ENCODE assay signal across 2 cellular contexts in the genomic region with DNA sequence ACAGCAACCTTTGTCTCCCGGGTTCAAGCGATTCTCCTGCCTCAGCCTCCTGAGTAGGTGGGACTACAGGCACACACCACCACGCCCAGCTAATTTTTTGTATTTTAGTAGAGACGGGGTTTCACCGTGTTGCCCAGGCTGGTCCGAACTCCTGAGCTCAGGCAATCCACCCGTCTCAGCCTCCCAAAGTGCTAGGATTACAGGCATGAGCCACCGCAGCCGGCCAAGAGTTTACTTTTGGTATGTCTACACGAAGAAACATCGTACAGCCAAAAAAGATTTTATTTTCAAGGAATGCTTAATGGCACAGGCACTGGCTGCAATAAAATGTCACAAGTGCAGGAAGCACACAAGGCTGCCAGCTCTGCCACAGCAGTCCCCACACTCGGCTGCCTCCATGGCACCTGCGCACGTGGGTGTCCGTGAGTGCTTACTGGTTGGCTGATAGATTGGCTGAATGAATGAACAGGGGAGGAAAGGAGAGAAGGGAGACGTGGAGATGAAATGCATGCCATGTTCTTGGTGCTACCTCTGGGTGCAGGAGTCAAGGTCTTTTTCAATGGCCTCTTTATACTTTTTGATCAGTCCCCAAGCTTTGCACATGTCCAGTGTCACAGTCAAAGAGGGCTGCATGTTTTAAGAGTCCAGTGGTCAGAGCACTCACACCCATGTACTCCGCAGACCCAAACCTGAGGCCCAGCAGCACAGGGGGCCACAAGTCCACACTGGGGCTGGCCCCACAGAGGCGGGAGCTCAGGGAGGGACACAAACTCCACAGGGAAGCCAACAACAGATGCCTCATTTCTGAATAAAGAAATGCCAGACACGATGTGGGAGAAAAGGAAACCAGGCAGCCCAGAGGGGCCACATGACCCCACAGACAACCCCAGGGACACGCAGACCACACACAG.
TF ChIP-seq lines count a peak whose summit lies in the region.

No MANE protein-coding gene starts in this region.

TF ChIP-seq in SK-N-SH, 30 proteins besides CTCF, POLR2A, EP300 and RAD21 (continued from another document):
- no peak for TF ChIP-seq GATA2 (CRISPR knock-in tag; IDR thresholded peaks at IDR 0.05)
- TF ChIP-seq SIN3A (IDR thresholded peaks at IDR 0.05; ENCODE audit: borderline replicate concordance, low read depth, low read length): no peak
- no peak for TF ChIP-seq NRF1 (IDR thresholded peaks at IDR 0.05; ENCODE audit: low read depth, low read length)
- TF ChIP-seq NFIC (IDR thresholded peaks at IDR 0.05; ENCODE audit: borderline replicate concordance): no peak
- TF ChIP-seq, protein P1, sequence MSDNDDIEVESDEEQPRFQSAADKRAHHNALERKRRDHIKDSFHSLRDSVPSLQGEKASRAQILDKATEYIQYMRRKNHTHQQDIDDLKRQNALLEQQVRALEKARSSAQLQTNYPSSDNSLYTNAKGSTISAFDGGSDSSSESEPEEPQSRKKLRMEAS (IDR thresholded peaks at IDR 0.05; ENCODE audit: low read depth): no peak
- TF ChIP-seq ELF1 (IDR thresholded peaks at IDR 0.05): no peak
- no peak for TF ChIP-seq GABPA (IDR thresholded peaks at IDR 0.05; ENCODE audit: low read depth)
- TF ChIP-seq TAF1 (IDR thresholded peaks at IDR 0.05; ENCODE audit: borderline replicate concordance, low read depth, low read length): no peak

TF ChIP-seq in SK-N-SH treated with all-trans-retinoic acid at 6 μM for 48 hours, 23 proteins besides CTCF, POLR2A, EP300 and RAD21 (continued from another document):
- TF ChIP-seq, protein P2, sequence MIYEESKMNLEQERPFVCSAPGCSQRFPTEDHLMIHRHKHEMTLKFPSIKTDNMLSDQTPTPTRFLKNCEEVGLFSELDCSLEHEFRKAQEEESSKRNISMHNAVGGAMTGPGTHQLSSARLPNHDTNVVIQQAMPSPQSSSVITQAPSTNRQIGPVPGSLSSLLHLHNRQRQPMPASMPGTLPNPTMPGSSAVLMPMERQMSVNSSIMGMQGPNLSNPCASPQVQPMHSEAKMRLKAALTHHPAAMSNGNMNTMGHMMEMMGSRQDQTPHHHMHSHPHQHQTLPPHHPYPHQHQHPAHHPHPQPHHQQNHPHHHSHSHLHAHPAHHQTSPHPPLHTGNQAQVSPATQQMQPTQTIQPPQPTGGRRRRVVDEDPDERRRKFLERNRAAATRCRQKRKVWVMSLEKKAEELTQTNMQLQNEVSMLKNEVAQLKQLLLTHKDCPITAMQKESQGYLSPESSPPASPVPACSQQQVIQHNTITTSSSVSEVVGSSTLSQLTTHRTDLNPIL (CRISPR knock-in tag; IDR thresholded peaks at IDR 0.05; ENCODE audit: low read depth): no peak
- TF ChIP-seq ARNTL (CRISPR knock-in tag; IDR thresholded peaks at IDR 0.05; ENCODE audit: borderline replicate concordance, low read depth) (no peak), CSDC2 (CRISPR knock-in tag; IDR thresholded peaks at IDR 0.05) (no peak), ZFP30 (CRISPR knock-in tag; IDR thresholded peaks at IDR 0.05) (no peak), ZFP3 (CRISPR knock-in tag; IDR thresholded peaks at IDR 0.05) (no peak), ESRRG (CRISPR knock-in tag; IDR thresholded peaks at IDR 0.05) (no peak), ZNF70 (CRISPR knock-in tag; IDR thresholded peaks at IDR 0.05) (no peak), PPARA (CRISPR knock-in tag; IDR thresholded peaks at IDR 0.05; ENCODE audit: borderline replicate concordance) (no peak)
- TF ChIP-seq, protein P3, sequence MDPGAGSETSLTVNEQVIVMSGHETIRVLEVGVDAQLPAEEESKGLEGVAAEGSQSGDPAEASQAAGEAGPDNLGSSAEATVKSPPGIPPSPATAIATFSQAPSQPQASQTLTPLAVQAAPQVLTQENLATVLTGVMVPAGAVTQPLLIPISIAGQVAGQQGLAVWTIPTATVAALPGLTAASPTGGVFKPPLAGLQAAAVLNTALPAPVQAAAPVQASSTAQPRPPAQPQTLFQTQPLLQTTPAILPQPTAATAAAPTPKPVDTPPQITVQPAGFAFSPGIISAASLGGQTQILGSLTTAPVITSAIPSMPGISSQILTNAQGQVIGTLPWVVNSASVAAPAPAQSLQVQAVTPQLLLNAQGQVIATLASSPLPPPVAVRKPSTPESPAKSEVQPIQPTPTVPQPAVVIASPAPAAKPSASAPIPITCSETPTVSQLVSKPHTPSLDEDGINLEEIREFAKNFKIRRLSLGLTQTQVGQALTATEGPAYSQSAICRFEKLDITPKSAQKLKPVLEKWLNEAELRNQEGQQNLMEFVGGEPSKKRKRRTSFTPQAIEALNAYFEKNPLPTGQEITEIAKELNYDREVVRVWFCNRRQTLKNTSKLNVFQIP (CRISPR knock-in tag; IDR thresholded peaks at IDR 0.05; ENCODE audit: borderline replicate concordance, low read depth): no peak
- TF ChIP-seq, protein P4, sequence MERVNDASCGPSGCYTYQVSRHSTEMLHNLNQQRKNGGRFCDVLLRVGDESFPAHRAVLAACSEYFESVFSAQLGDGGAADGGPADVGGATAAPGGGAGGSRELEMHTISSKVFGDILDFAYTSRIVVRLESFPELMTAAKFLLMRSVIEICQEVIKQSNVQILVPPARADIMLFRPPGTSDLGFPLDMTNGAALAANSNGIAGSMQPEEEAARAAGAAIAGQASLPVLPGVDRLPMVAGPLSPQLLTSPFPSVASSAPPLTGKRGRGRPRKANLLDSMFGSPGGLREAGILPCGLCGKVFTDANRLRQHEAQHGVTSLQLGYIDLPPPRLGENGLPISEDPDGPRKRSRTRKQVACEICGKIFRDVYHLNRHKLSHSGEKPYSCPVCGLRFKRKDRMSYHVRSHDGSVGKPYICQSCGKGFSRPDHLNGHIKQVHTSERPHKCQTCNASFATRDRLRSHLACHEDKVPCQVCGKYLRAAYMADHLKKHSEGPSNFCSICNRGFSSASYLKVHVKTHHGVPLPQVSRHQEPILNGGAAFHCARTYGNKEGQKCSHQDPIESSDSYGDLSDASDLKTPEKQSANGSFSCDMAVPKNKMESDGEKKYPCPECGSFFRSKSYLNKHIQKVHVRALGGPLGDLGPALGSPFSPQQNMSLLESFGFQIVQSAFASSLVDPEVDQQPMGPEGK (CRISPR knock-in tag; IDR thresholded peaks at IDR 0.05; ENCODE audit: borderline replicate concordance): no peak
